7 cellular contexts compared by ENCODE assay signal in genomic region chr22:25882366-25882765, GRCh38.
"Had no signal": no experiment of that assay in that cellular context is flagged by ENCODE, and none has a peak within 500 bp of the region (broad histone marks: within the 10 kb centered on the region; RNA-seq: fewer than 3 reads in every experiment).

No MANE protein-coding gene starts in this region.

- H3K27ac ChIP-seq: HL-60, KMS-11 had no signal

- H3K4me3 ChIP-seq: K562 had no signal

- ATAC-seq: K562 had no signal

- FAIRE-seq: HTR-8/SVneo, K562 had no signal

- DNase-seq: IMR-90, KBM-7, KG1 had no signal

- H3K9ac ChIP-seq: KMS-11 had no signal

- H3K4me2 ChIP-seq: KMS-11 had no signal
